Comparison of ENCODE assay signal across 1 cellular context in the genomic region with DNA sequence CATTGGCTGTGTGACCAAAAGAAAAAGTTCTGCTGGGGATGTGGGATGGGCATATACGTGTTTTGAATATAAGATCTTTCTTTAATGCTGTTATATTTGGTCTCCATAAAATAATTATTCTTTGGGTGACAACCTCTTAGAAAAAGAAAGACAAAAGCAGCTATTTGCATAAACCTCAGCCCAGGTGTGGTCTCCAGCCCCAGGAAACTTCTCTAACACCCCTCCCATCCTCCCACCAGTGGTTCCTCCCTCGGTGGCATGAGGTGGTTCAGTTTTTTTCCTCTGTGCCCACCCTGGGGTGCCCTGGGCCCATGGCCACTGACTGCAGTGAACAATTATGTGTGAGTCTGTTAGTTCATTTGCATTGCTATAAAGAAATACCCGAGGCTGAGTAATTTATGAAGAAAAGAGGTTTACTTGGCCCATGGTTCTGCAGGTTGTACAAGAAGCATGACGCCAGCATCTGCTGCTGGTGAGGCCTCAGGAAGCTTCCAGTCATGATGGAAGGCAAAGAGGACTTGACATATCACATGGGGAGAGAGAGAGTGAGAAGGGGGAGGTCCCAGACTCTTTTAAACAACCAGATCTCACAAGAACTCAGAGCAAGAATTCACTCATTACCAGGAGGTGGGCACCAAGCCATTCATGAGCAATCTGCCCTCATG.
TF ChIP-seq lines count a peak whose summit lies in the region.

No MANE protein-coding gene starts in this region.

TF ChIP-seq in endothelial cell of umbilical vein, 7 proteins besides CTCF, POLR2A, EP300 and RAD21 (continued from another document):
- TF ChIP-seq MYC (IDR thresholded peaks at IDR 0.05; ENCODE audit: low read depth, low read length) (no peak), EZH2 (IDR thresholded peaks at IDR 0.05; ENCODE audit: borderline replicate concordance, low read depth, low read length, severe bottlenecking) (no peak)
